ENCODE assay signal across 30 cellular contexts in genomic region chr2:171671867-171672266, GRCh38.
"Had no signal": no experiment of that assay in that cellular context is flagged by ENCODE, and none has a peak within 500 bp of the region (broad histone marks: within the 10 kb centered on the region; RNA-seq: fewer than 3 reads in every experiment).

No MANE protein-coding gene starts in this region.

- FAIRE-seq: pancreas, urothelium cell line had no signal

- H3K27me3 ChIP-seq: pancreas, spleen, thyroid gland, upper lobe of left lung, vagina had no signal

- H3K4me3 Mint-ChIP-seq: naive thymus-derived CD8-positive, alpha-beta T cell; natural killer cell treated with Interleukin-12 subunit alpha and Interleukin-12 subunit beta and Interleukin-15 and Interleukin-18, amount 100 ng/mL, for 72 hours; nephron progenitor cell; neural crest cell; stimulated activated memory B cell treated with anti-CD40 and anti-IgM and Interleukin-4, amounts not matched to agents 10 μg/mL and 1 μg/mL and 100 μg/mL, for 72 hours had no signal

- DNase-seq: naive thymus-derived CD8-positive, alpha-beta T cell; nephron progenitor cell; nucleus accumbens; pancreas; psoas muscle; right cardiac atrium; spleen; stimulated activated CD4-positive, alpha-beta T cell treated with anti-CD3 and anti-CD28 coated beads, Interleukin-12 subunit alpha, Interleukin-12 subunit beta, amount 100 ng/mL, for 4 hours; stimulated activated CD4-positive, alpha-beta T cell treated with anti-CD3 and anti-CD28 coated beads, Interleukin-1b, Interleukin-23, amount 100 ng/mL, for 48 hours; stimulated activated CD4-positive, alpha-beta T cell treated with anti-CD3 and anti-CD28 coated beads, Interleukin-4, amount 100 ng/mL, for 1 hour; stimulated activated CD4-positive, alpha-beta T cell treated with anti-CD3 and anti-CD28 coated beads, Interleukin-4, amount 100 ng/mL, for 4 hours; stimulated activated CD8-positive, alpha-beta memory T cell treated with anti-CD3 and anti-CD28 coated beads, Interleukin-4, amount 100 ng/mL, for 48 hours; stimulated activated naive CD4-positive, alpha-beta T cell; stimulated activated naive CD8-positive, alpha-beta T cell treated with anti-CD3 and anti-CD28 coated beads, Interleukin-15, Interleukin-2, amounts not matched to agents 100 U/mL and 50 U/mL, for 24 hours; stomach; thyroid gland; trophoblast cell; upper lobe of left lung had no signal

- H3K36me3 Mint-ChIP-seq: naive thymus-derived CD8-positive, alpha-beta T cell; natural killer cell treated with Interleukin-12 subunit alpha and Interleukin-12 subunit beta and Interleukin-15 and Interleukin-18, amount 100 ng/mL, for 72 hours; stimulated activated memory B cell treated with anti-CD40 and anti-IgM and Interleukin-4, amounts not matched to agents 10 μg/mL and 1 μg/mL and 100 μg/mL, for 72 hours had no signal

- ATAC-seq: naive thymus-derived CD8-positive, alpha-beta T cell; natural killer cell treated with Interleukin-12 subunit alpha and Interleukin-12 subunit beta and Interleukin-15 and Interleukin-18, amount 100 ng/mL, for 72 hours; pancreas; psoas muscle; right cardiac atrium; sciatic nerve; stimulated activated memory B cell treated with anti-CD40 and anti-IgM and Interleukin-4, amounts not matched to agents 10 μg/mL and 1 μg/mL and 100 μg/mL, for 72 hours; stimulated activated naive CD8-positive, alpha-beta T cell treated with anti-CD3 and anti-CD28 coated beads, Interleukin-15, Interleukin-2, amounts not matched to agents 100 U/mL and 50 U/mL, for 24 hours had no signal

- H3K4me3 ChIP-seq: pancreas, psoas muscle, skin epidermis, smooth muscle cell, spleen, stomach, thoracic aorta, thyroid gland, tibial nerve, upper lobe of left lung, vagina had no signal

- H3K4me1 ChIP-seq: pancreas, psoas muscle, spleen, stomach, thyroid gland, tibial nerve, upper lobe of left lung, vagina had no signal

- H3K27ac Mint-ChIP-seq: natural killer cell treated with Interleukin-12 subunit alpha and Interleukin-12 subunit beta and Interleukin-15 and Interleukin-18, amount 100 ng/mL, for 72 hours; nephron progenitor cell; progenitor cell of endocrine pancreas; stimulated activated memory B cell treated with anti-CD40 and anti-IgM and Interleukin-4, amounts not matched to agents 10 μg/mL and 1 μg/mL and 100 μg/mL, for 72 hours had no signal

- H3K27ac ChIP-seq: neutrophil, pancreas, psoas muscle, skin epidermis, spleen, stomach, thoracic aorta, thyroid gland, tibial nerve, upper lobe of left lung, vagina had no signal

- H3K4me2 ChIP-seq: smooth muscle cell had no signal

- H3K27me3 Mint-ChIP-seq: stimulated activated memory B cell treated with anti-CD40 and anti-IgM and Interleukin-4, amounts not matched to agents 10 μg/mL and 1 μg/mL and 100 μg/mL, for 72 hours had no signal

- H3K36me3 ChIP-seq: neutrophil, pancreas, spleen, stomach, thoracic aorta, thyroid gland, tibial nerve, upper lobe of left lung, vagina had no signal

- H3K4me1 Mint-ChIP-seq: naive thymus-derived CD8-positive, alpha-beta T cell; nephron progenitor cell; stimulated activated memory B cell treated with anti-CD40 and anti-IgM and Interleukin-4, amounts not matched to agents 10 μg/mL and 1 μg/mL and 100 μg/mL, for 72 hours had no signal

- H3K9me3 Mint-ChIP-seq: naive thymus-derived CD8-positive, alpha-beta T cell; natural killer cell treated with Interleukin-12 subunit alpha and Interleukin-12 subunit beta and Interleukin-15 and Interleukin-18, amount 100 ng/mL, for 72 hours; nephron progenitor cell; neural crest cell; stimulated activated memory B cell treated with anti-CD40 and anti-IgM and Interleukin-4, amounts not matched to agents 10 μg/mL and 1 μg/mL and 100 μg/mL, for 72 hours had no signal

- H3K9me3 ChIP-seq: neutrophil, pancreas, psoas muscle, spleen, stomach, thoracic aorta, thyroid gland, tibial nerve, upper lobe of left lung, vagina had no signal
